ENCODE assay signal across 1 cellular context in genomic region chr3:49132073-49132436, GRCh38.
TF ChIP-seq lines count a peak whose summit lies in the region.

No MANE protein-coding gene starts in this region.

TF ChIP-seq in SK-N-SH, 30 proteins besides CTCF, POLR2A, EP300 and RAD21 (continued from another document):
- TF ChIP-seq FOSL2 (IDR thresholded peaks at IDR 0.05; ENCODE audit: borderline replicate concordance, low read depth) (no peak), MXI1 (IDR thresholded peaks at IDR 0.05; ENCODE audit: low read depth, low read length) (no peak), YY1 (IDR thresholded peaks at IDR 0.05; ENCODE audit: low read depth) (no peak), NRF1 (IDR thresholded peaks at IDR 0.05; ENCODE audit: low read depth, low read length) (no peak), GABPA (IDR thresholded peaks at IDR 0.05; ENCODE audit: low read depth) (no peak), REST (IDR thresholded peaks at IDR 0.05; ENCODE audit: low read depth, low read length) (no peak), POLR2AphosphoS5 (IDR thresholded peaks at IDR 0.05; ENCODE audit: low read depth, low read length) (no peak)
TF ChIP-seq in SK-N-SH: peak in this region for 0.
